In the genomic region with DNA sequence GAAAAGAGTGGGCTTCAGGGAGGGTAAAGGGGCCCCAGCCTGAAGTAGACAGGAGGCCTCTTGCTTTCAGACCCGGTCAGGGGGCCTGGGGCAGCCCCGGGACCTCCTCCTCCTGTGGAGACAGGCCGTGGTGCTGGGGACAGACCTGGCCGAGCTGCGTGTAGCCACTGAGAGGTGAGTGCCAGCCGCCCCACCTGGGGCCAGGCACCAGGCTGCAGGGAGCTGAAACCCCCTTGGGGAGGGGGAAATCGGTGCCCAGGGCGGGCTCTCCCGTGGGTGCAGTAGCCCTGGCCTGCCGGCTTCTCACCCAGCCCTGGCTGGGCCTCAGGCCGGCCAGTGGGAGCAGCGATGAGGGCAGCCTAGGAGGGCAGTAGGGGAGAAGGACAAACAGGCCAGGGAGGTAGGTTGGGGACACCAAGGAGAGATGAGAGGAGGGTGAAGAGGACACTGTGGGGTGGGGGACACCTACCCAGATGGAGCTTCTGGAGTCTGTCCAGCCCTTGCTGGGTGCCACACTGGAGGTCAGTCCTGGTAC, we compare ENCODE assay signal across 1 cellular context.
TF ChIP-seq lines count a peak whose summit lies in the region.

No MANE protein-coding gene starts in this region.

TF ChIP-seq in HepG2, 621 proteins besides CTCF, POLR2A, EP300 and RAD21:
- TF ChIP-seq GTF3A (CRISPR knock-in tag; conservative IDR thresholded peaks at IDR 0.05), result no peak
- TF ChIP-seq KMT2B (CRISPR knock-in tag; IDR thresholded peaks at IDR 0.05), result no peak
- no peak for TF ChIP-seq TP53 (CRISPR knock-in tag; conservative IDR thresholded peaks at IDR 0.05)
TF ChIP-seq in HepG2: peak in this region for 0.
